Comparison of ENCODE assay signal across 8 cellular contexts in the genomic region with DNA sequence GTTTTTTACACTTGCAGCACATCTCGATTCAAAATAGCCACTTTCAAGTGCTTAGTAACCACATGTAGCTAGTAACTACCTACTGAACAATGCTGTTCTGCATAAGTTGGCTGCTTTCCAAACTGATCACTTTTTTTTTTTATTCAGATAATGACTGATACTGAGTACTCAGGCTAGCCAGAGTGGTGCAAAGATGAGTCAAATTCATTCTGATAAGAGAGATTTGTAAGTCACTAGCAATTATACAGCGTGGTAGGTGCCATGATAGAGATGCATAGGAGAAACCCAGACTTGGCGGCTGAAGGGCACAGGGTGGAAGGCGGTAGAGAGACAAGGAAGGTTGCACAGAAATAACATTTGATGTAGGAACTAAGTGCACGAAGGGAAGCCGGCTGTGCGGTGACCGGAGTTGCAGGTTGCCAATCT. TPM values are rescaled to one million over a fixed set of nuclear protein-coding genes. Genes with fewer than 3 reads are reported as not detected.
DNase-seq lines count a peak whose midpoint lies in the region; FAIRE-seq and TF ChIP-seq lines count a peak whose summit lies in the region.

No MANE protein-coding gene starts in this region.

- POLR2A ChIA-PET in endothelial cell of umbilical vein (lab: Charles Lee) = interaction anchor here (1.2 kb wide), 1 partner anchor 35 kb away, joined by 4 read pairs; no protein-coding TSS in a partner anchor

- CTCF ChIA-PET in endothelial cell of umbilical vein (lab: Charles Lee) = interaction anchor here (0.6 to 2.0 kb wide), 30 partner anchors 10 to 1304 kb away, joined by 3 to 30 read pairs (median 4); a partner anchor contains a TSS

- H4K20me1 ChIP-seq in OCI-LY1 (ENCODE audit: insufficient read depth, low read length) = no peaks in the 10 kb centered on the region
- no peaks in the 10 kb centered on the region for H4K20me1 ChIP-seq in endothelial cell of umbilical vein (replicated peaks; ENCODE audit: control insufficient read depth, extremely low read depth, insufficient read depth, low read length)

- H3K36me3 ChIP-seq in OCI-LY1 (ENCODE audit: insufficient read depth, low read length) = peaks cover 16% of the 10 kb centered on the region
- H3K36me3 ChIP-seq in endothelial cell of umbilical vein (ENCODE audit: control insufficient read depth in 2 of 2, extremely low read depth in 1 of 2, insufficient read depth in 2 of 2, low read length in 2 of 2) = no peaks in the 10 kb centered on the region
- no peaks in the 10 kb centered on the region for H3K36me3 ChIP-seq in neutrophil

- BruUV-seq in endothelial cell of umbilical vein (replicated peaks; lab: Mats Ljungman, UMichigan) = no TSS peak

- intact Hi-C loops in endothelial cell of umbilical vein (cut with micrococcal nuclease) = loop anchor here (1.0 kb wide), 5 partner anchors 37 to 301 kb away; a partner anchor contains a TSS

- no peak for FAIRE-seq in endothelial cell of umbilical vein (lab: Jason Lieb, UNC)

- H3K4me3 ChIP-seq in OCI-LY1 (ENCODE audit: low read depth, low read length, poor library complexity, severe bottlenecking) (peak overlapping the region; percentile 96), endothelial cell of umbilical vein (replicated peaks in 1 of 3; ENCODE audit: insufficient read depth in 1 of 3, low read depth in 1 of 3, low read length in 3 of 3) (peak overlapping the region; percentile 38 to 96 (median 62)), neutrophil (ENCODE audit: low read depth in 1 of 2, low read length in 1 of 2) (peak overlapping the region; percentile 72 to 86)

- no peak for TF ChIP-seq CTCF in OCI-LY1 (IDR thresholded peaks at IDR 0.05; ENCODE audit: low read length)
- TF ChIP-seq CTCF in endothelial cell of umbilical vein (IDR thresholded peaks at IDR 0.05; ENCODE audit: extremely low read depth in 1 of 2, insufficient read depth in 1 of 2, low read depth in 1 of 2, low read length in 2 of 2) = no peak
- no peak for TF ChIP-seq CTCF in neutrophil (IDR thresholded peaks at IDR 0.05)

- H3K79me2 ChIP-seq in OCI-LY1 (ENCODE audit: insufficient read depth, low read length) = peaks cover 4% of the 10 kb centered on the region; the same call in 1 of the 2 replicates
- peaks cover 14% of the 10 kb centered on the region for H3K79me2 ChIP-seq in endothelial cell of umbilical vein (ENCODE audit: control insufficient read depth, insufficient read depth, low read length)

- no peak for TF ChIP-seq POLR2A in endothelial cell of umbilical vein (IDR thresholded peaks at IDR 0.05; ENCODE audit: low read depth, low read length)

- DNase-seq in activated CD4-positive, CD25-positive, alpha-beta regulatory T cell treated with anti-CD3 and anti-CD28 coated beads, Interleukin-2, amount 50 U/mL, for 16 hours (ENCODE audit: low read depth, low spot score) = peak; percentile 2
- DNase-seq in activated CD4-positive, CD25-positive, alpha-beta regulatory T cell (lab: John Stamatoyannopoulos, UW) = no peak
- DNase-seq in endothelial cell of umbilical vein (ENCODE audit: low read depth, low spot score) (no peak), iPS-NIHi11 (ENCODE audit: low spot score) (no peak), NCI-H1092 treated with DMSO at 0.1 percent for 48 hours (lab: John Stamatoyannopoulos, UW) (no peak), RPMI8226 (no peak)

- H3K9ac ChIP-seq in OCI-LY1 (ENCODE audit: low read length) = peak overlapping the region; percentile 88
- H3K9ac ChIP-seq in endothelial cell of umbilical vein (replicated peaks; ENCODE audit: extremely low read depth, insufficient read depth, low read length) = peak overlapping the region; percentile 96

- H3K4me1 ChIP-seq in OCI-LY1 (ENCODE audit: insufficient read depth, low read length, severe bottlenecking) (peaks cover 25% of the 10 kb centered on the region), endothelial cell of umbilical vein (ENCODE audit: control insufficient read depth, extremely low read depth, insufficient read depth, low read length) (peaks cover 16% of the 10 kb centered on the region), neutrophil (ENCODE audit: control insufficient read depth in 1 of 2, insufficient read depth in 1 of 2, low read depth in 1 of 2, low read length in 1 of 2) (peaks cover 18 to 20% of the 10 kb centered on the region in 2 experiments)

- H3K9me1 ChIP-seq in endothelial cell of umbilical vein (replicated peaks; ENCODE audit: control insufficient read depth, extremely low read depth, insufficient read depth, low read length) = no peaks in the 10 kb centered on the region

- H3K27me3 ChIP-seq in OCI-LY1 (ENCODE audit: insufficient read depth, low read length) (no peaks in the 10 kb centered on the region), endothelial cell of umbilical vein (ENCODE audit: control insufficient read depth in 2 of 2, insufficient read depth in 2 of 2, low read length in 2 of 2) (no peaks in the 10 kb centered on the region), neutrophil (no peaks in the 10 kb centered on the region)

- no peaks in the 10 kb centered on the region for H3F3A ChIP-seq in OCI-LY1 (ENCODE audit: insufficient read depth, low read length)

- no peaks in the 10 kb centered on the region for H3K9me3 ChIP-seq in OCI-LY1 (ENCODE audit: low read length)
- H3K9me3 ChIP-seq in endothelial cell of umbilical vein (replicated peaks; ENCODE audit: control insufficient read depth, insufficient read depth, low read length) = no peaks in the 10 kb centered on the region
- no peaks in the 10 kb centered on the region for H3K9me3 ChIP-seq in neutrophil

- dilution Hi-C loops in endothelial cell of umbilical vein (cut with MboI; ENCODE audit: extremely low pct_ligation_motif_present, low sequenced_read_pairs) = no loop called here

- H3K9me2 ChIP-seq in OCI-LY1 (ENCODE audit: low read depth, low read length) = no peaks in the 10 kb centered on the region

- H3K4me2 ChIP-seq in OCI-LY1 (ENCODE audit: low read length) = peak overlapping the region; percentile 66
- peak overlapping the region; percentile 93 for H3K4me2 ChIP-seq in endothelial cell of umbilical vein (ENCODE audit: insufficient read depth, low read length)

- H2AFZ ChIP-seq in OCI-LY1 (ENCODE audit: low read length) (peak overlapping the region; percentile 83), endothelial cell of umbilical vein (ENCODE audit: low read depth, low read length) (peak overlapping the region; percentile 82)

- H3K27ac ChIP-seq in OCI-LY1 (ENCODE audit: low read depth, low read length, poor library complexity, severe bottlenecking) (peak overlapping the region; percentile 91), endothelial cell of umbilical vein (ENCODE audit: insufficient read depth, low read depth, low read length) (no peak overlapping the region), neutrophil (peak overlapping the region; percentile 90)

TF ChIP-seq in endothelial cell of umbilical vein, 7 proteins besides CTCF, POLR2A, EP300 and RAD21:
- TF ChIP-seq MYC (IDR thresholded peaks at IDR 0.05; ENCODE audit: low read depth, low read length) = no peak
- TF ChIP-seq, protein P1, sequence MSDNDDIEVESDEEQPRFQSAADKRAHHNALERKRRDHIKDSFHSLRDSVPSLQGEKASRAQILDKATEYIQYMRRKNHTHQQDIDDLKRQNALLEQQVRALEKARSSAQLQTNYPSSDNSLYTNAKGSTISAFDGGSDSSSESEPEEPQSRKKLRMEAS (IDR thresholded peaks at IDR 0.05; ENCODE audit: insufficient read depth, insufficient read length) = no peak
- no peak for TF ChIP-seq POLR2AphosphoS5 (IDR thresholded peaks at IDR 0.05; ENCODE audit: insufficient read depth, low read depth, low read length)
- no peak for TF ChIP-seq GATA2 (IDR thresholded peaks at IDR 0.05; ENCODE audit: insufficient read depth, insufficient read length, low read depth, low read length)
- no peak for TF ChIP-seq FOS (IDR thresholded peaks at IDR 0.05; ENCODE audit: borderline replicate concordance, insufficient read depth, low read length)
- TF ChIP-seq EZH2 (IDR thresholded peaks at IDR 0.05; ENCODE audit: borderline replicate concordance, low read depth, low read length, severe bottlenecking) = no peak
- TF ChIP-seq JUN (IDR thresholded peaks at IDR 0.05; ENCODE audit: borderline replicate concordance, insufficient read depth, insufficient read length, low read depth) = no peak

RNA-seq across cellular contexts. Expression of a gene that starts 0.4 kb away (rescaled TPM):
- 38.1 and 40.4 TPM in 2 replicates for total RNA-seq in endothelial cell of umbilical vein
- 38.4 and 39.5 TPM in 2 replicates for polyA plus RNA-seq in endothelial cell of umbilical vein
- polyA plus RNA-seq in endothelial cell of umbilical vein (2011; cell fraction: cytosol; rRNA removed) = 73.4 and 79.6 TPM in 2 replicates
- 33.1 and 34.8 TPM in 2 replicates for polyA plus RNA-seq in endothelial cell of umbilical vein (2011; cell fraction: nucleus; rRNA removed)
- polyA plus RNA-seq in endothelial cell of umbilical vein (2012) = 48.3 and 55.9 TPM in 2 replicates
- 29.7 and 29.8 TPM in 2 replicates for polyA minus RNA-seq in endothelial cell of umbilical vein
- polyA minus RNA-seq in endothelial cell of umbilical vein (2011; cell fraction: cytosol; rRNA and poly(A)+ RNA removed) = 30.3 TPM
- 12.5 and 13.6 TPM in 2 replicates for polyA minus RNA-seq in endothelial cell of umbilical vein (2011; cell fraction: nucleus; rRNA and poly(A)+ RNA removed)

RNA-seq across cellular contexts. Expression of a gene that starts 44.4 kb away (rescaled TPM):
- not detected in 2 replicates for total RNA-seq in endothelial cell of umbilical vein
- not detected in 2 replicates for polyA plus RNA-seq in endothelial cell of umbilical vein
- not detected in 2 replicates for polyA plus RNA-seq in endothelial cell of umbilical vein (2011; cell fraction: cytosol; rRNA removed)
- not detected in 2 replicates for polyA plus RNA-seq in endothelial cell of umbilical vein (2011; cell fraction: nucleus; rRNA removed)
- polyA plus RNA-seq in endothelial cell of umbilical vein (2012) = not detected in 2 replicates
- not detected in 2 replicates for polyA minus RNA-seq in endothelial cell of umbilical vein
- polyA minus RNA-seq in endothelial cell of umbilical vein (2011; cell fraction: cytosol; rRNA and poly(A)+ RNA removed) = not detected
- polyA minus RNA-seq in endothelial cell of umbilical vein (2011; cell fraction: nucleus; rRNA and poly(A)+ RNA removed) = not detected in 2 replicates
